In genomic region chr9:124018731-124019697, GRCh38 we compare ENCODE assay signal across 10 cellular contexts. TPM values are rescaled to one million over a fixed set of nuclear protein-coding genes. Genes with fewer than 3 reads are reported as not detected.
DNase-seq lines count a peak whose midpoint lies in the region; ATAC-seq, FAIRE-seq and TF ChIP-seq lines count a peak whose summit lies in the region.
"Had no signal": no experiment of that assay in that cellular context is flagged by ENCODE, and none has a peak within 500 bp of the region (broad histone marks: within the 10 kb centered on the region; RNA-seq: fewer than 3 reads in every experiment).

No MANE protein-coding gene starts in this region.

- WGBS in trophoblast cell (ENCODE audit: extremely low coverage, insufficient coverage, insufficient read length) = no CpG with 5 or more reads among the region's 21 CpGs
- 4% methylated on average over 19 of the region's 21 CpGs for WGBS in mesenchymal stem cell

- ATAC-seq in effector memory CD8-positive, alpha-beta T cell (replicated peaks) = no peak

- H3K14ac ChIP-seq in trophoblast cell (ENCODE audit: low read length) = no peak overlapping the region
- H3K14ac ChIP-seq in mesenchymal stem cell (ENCODE audit: low read length in 2 of 2) = no peak overlapping the region

- peaks cover 90% of the 10 kb centered on the region for H3K27me3 ChIP-seq in trophoblast cell (ENCODE audit: insufficient read depth, low read length)
- peaks cover 94 to 99% of the 10 kb centered on the region in 2 experiments for H3K27me3 ChIP-seq in mesenchymal stem cell (ENCODE audit: control insufficient read depth in 1 of 2, insufficient read depth in 1 of 2, low read length in 2 of 2)

- H3K79me2 ChIP-seq in trophoblast cell (ENCODE audit: control insufficient read depth, insufficient read depth, low read length, poor library complexity) = no peaks in the 10 kb centered on the region

- H3K4me3 Mint-ChIP-seq in effector memory CD8-positive, alpha-beta T cell = peak overlapping the region; percentile 69 to 71

- peak; percentile 63 for FAIRE-seq in G401.6 (lab: Jason Lieb, UNC)

- H4K12ac ChIP-seq in trophoblast cell (ENCODE audit: low read depth, low read length) = no peak overlapping the region

- H3K9me3 Mint-ChIP-seq in effector memory CD8-positive, alpha-beta T cell = no peaks in the 10 kb centered on the region

- H3K4me1 ChIP-seq in trophoblast cell (ENCODE audit: control insufficient read depth in 1 of 2, insufficient read depth in 2 of 2, low read length in 2 of 2) = peaks cover 9 to 12% of the 10 kb centered on the region in 2 experiments
- H3K4me1 ChIP-seq in mesenchymal stem cell (ENCODE audit: control insufficient read depth, insufficient read depth, low read depth, low read length) = peaks cover 31% of the 10 kb centered on the region

- peaks cover 6% of the 10 kb centered on the region for H3K36me3 Mint-ChIP-seq in effector memory CD8-positive, alpha-beta T cell (ENCODE audit: insufficient read depth)

- no peak overlapping the region for H2BK15ac ChIP-seq in mesenchymal stem cell (ENCODE audit: low read depth, poor library complexity, severe bottlenecking)

- H3K4me3 ChIP-seq in trophoblast cell (ENCODE audit: low read depth, low read length) (no peak overlapping the region), mesenchymal stem cell (ENCODE audit: insufficient read depth in 1 of 2, low read depth in 1 of 2, low read length in 2 of 2) (peak overlapping the region in 1 of 2 experiments; percentile 53)

- no peak overlapping the region for H4K8ac ChIP-seq in trophoblast cell (ENCODE audit: low read depth, low read length)
- H4K8ac ChIP-seq in mesenchymal stem cell (ENCODE audit: low read length) = no peak overlapping the region

- H3K23ac ChIP-seq in trophoblast cell (ENCODE audit: low read length) = no peak overlapping the region
- peak overlapping the region in 1 of 2 experiments; percentile 60 for H3K23ac ChIP-seq in mesenchymal stem cell (ENCODE audit: low read length in 2 of 2)

- H2AFZ ChIP-seq in trophoblast cell (ENCODE audit: insufficient read depth, low read length, poor library complexity) (no peak overlapping the region), mesenchymal stem cell (ENCODE audit: low read depth, low read length) (no peak overlapping the region)

- no peak overlapping the region for H3K27ac Mint-ChIP-seq in effector memory CD8-positive, alpha-beta T cell

- H2BK12ac ChIP-seq in trophoblast cell (ENCODE audit: low read length) = no peak overlapping the region
- no peak overlapping the region for H2BK12ac ChIP-seq in mesenchymal stem cell (ENCODE audit: low read length in 2 of 2)

- H3K9ac ChIP-seq in trophoblast cell (ENCODE audit: low read length) = no peak overlapping the region
- no peak overlapping the region for H3K9ac ChIP-seq in mesenchymal stem cell (ENCODE audit: low read length)

- H2BK5ac ChIP-seq in trophoblast cell (ENCODE audit: low read depth, low read length, poor library complexity) (no peak overlapping the region), mesenchymal stem cell (ENCODE audit: low read depth, low read length, poor library complexity, severe bottlenecking) (no peak overlapping the region)

- peaks cover 84 to 96% of the 10 kb centered on the region in 2 donors for H3K27me3 Mint-ChIP-seq in effector memory CD8-positive, alpha-beta T cell

- H2AK5ac ChIP-seq in trophoblast cell (ENCODE audit: low read length) (no peak overlapping the region), mesenchymal stem cell (ENCODE audit: low read length, severe bottlenecking) (no peak overlapping the region)

- in situ Hi-C loops in GM13977 (cut with MboI; ENCODE audit: low pct_unique_long_range_greater_than_20kb, low sequenced_read_pairs, unreplicated experiment) = loop anchor here (25.0 kb wide), 1 partner anchor 482 kb away; no protein-coding TSS in a partner anchor

- H3K9me3 ChIP-seq in trophoblast cell (ENCODE audit: insufficient read depth, low read depth, low read length) (peaks cover 2% of the 10 kb centered on the region), mesenchymal stem cell (ENCODE audit: control insufficient read depth, low read length) (no peaks in the 10 kb centered on the region)
- H3K9me3 ChIP-seq: adrenal gland had no signal

- H4K91ac ChIP-seq in trophoblast cell (ENCODE audit: low read depth, low read length) = no peak overlapping the region
- H4K91ac ChIP-seq in mesenchymal stem cell (ENCODE audit: low read length) = no peak overlapping the region

- H3K27ac ChIP-seq in trophoblast cell (ENCODE audit: low read depth, low read length) (no peak overlapping the region), mesenchymal stem cell (ENCODE audit: low read length, poor library complexity, severe bottlenecking) (no peak overlapping the region)
- H3K27ac ChIP-seq: adrenal gland had no signal

- no peaks in the 10 kb centered on the region for H3K79me1 ChIP-seq in trophoblast cell (ENCODE audit: low read length)
- H3K79me1 ChIP-seq in mesenchymal stem cell (replicated peaks; ENCODE audit: low read length, poor library complexity, severe bottlenecking) = no peaks in the 10 kb centered on the region

- TF ChIP-seq CTCF in GM13977 (IDR thresholded peaks at IDR 0.05; ENCODE audit: extremely low read depth, insufficient read depth, missing control alignments) = no peak

- H3K18ac ChIP-seq in trophoblast cell (ENCODE audit: low read length) (no peak overlapping the region), mesenchymal stem cell (ENCODE audit: low read depth in 1 of 2, low read length in 2 of 2) (no peak overlapping the region)

- no peak overlapping the region for H3K4ac ChIP-seq in trophoblast cell (ENCODE audit: low read depth, low read length)
- H3K4ac ChIP-seq in mesenchymal stem cell (ENCODE audit: low read depth in 1 of 2, low read length in 2 of 2) = no peak overlapping the region

- H3K4me2 ChIP-seq in trophoblast cell (ENCODE audit: low read length) (peak overlapping the region; percentile 56), mesenchymal stem cell (ENCODE audit: low read length, poor library complexity, severe bottlenecking) (no peak overlapping the region)

- peak; percentile 37 for DNase-seq in NCI-H69 (lab: John Stamatoyannopoulos, UW)
- DNase-seq in effector memory CD8-positive, alpha-beta T cell = no peak
- no peak for DNase-seq in trophoblast cell
- no peak for DNase-seq in GM13977 (ENCODE audit: low spot score)
- no peak for DNase-seq in OCI-M2 (lab: John Stamatoyannopoulos, UW; ENCODE audit: unreplicated experiment)
- DNase-seq in mesenchymal stem cell = no peak
- DNase-seq in activated naive CD4-positive, alpha-beta T cell treated with Interleukin-2 at 50 U/mL for 16 hours = no peak
- DNase-seq: adrenal gland, midbrain had no signal

- H3K4me1 Mint-ChIP-seq in effector memory CD8-positive, alpha-beta T cell (ENCODE audit: low read depth in 2 of 2) = peaks cover 25 to 29% of the 10 kb centered on the region in 2 donors

- H2BK120ac ChIP-seq in trophoblast cell (ENCODE audit: insufficient read depth, low read length, poor library complexity) = no peak overlapping the region
- H2BK120ac ChIP-seq in mesenchymal stem cell (ENCODE audit: low read depth, low read length) = no peak overlapping the region

- no peaks in the 10 kb centered on the region for H3K36me3 ChIP-seq in trophoblast cell (ENCODE audit: control insufficient read depth in 1 of 2, insufficient read depth in 2 of 2, low read length in 2 of 2)
- H3K36me3 ChIP-seq in mesenchymal stem cell (ENCODE audit: control insufficient read depth in 1 of 2, insufficient read depth in 2 of 2, low read depth in 1 of 2, low read length in 2 of 2) = peaks cover 0 to 3% of the 10 kb centered on the region in 2 experiments
- H3K36me3 ChIP-seq: adrenal gland had no signal

RNA-seq across cellular contexts. Expression of gene LHX2, which starts 7.4 kb away (rescaled TPM):
- 0.21 and 0.32 TPM in 2 replicates for polyA plus RNA-seq in trophoblast cell (2013)
- not detected for polyA plus RNA-seq in mesenchymal stem cell (2013, experiment 1 of 2)
- 0.05 TPM for polyA plus RNA-seq in mesenchymal stem cell (2013, experiment 2 of 2)
